Comparison of ENCODE assay signal across 18 cellular contexts in genomic region chr5:125154321-125154811, GRCh38.
DNase-seq lines count a peak whose midpoint lies in the region; ATAC-seq and TF ChIP-seq lines count a peak whose summit lies in the region.
"Had no signal": no experiment of that assay in that cellular context is flagged by ENCODE, and none has a peak within 500 bp of the region (broad histone marks: within the 10 kb centered on the region; RNA-seq: fewer than 3 reads in every experiment).

No MANE protein-coding gene starts in this region.

- ATAC-seq in T-helper 17 cell (no peak), HG03159 (IDR thresholded peaks at IDR 0.05; ENCODE audit: unreplicated experiment) (no peak)
- ATAC-seq: GM23338, HepG2 had no signal

- H3K27me3 ChIP-seq in BJ (ENCODE audit: control insufficient read depth, insufficient read depth, low read length) (no peaks in the 10 kb centered on the region; the same call in 1 of the 2 replicates), SJCRH30 (no peaks in the 10 kb centered on the region)

- TF ChIP-seq CTCF in BJ (IDR thresholded peaks at IDR 0.05; ENCODE audit: insufficient read depth, low read depth, low read length): no peak
- TF ChIP-seq CTCF in nephron (IDR thresholded peaks at IDR 0.05; ENCODE audit: unreplicated experiment in 3 of 3): no peak

- peak overlapping the region in 2 of 3 experiments; percentile 3 to 12 for H3K27ac Mint-ChIP-seq in nephron
- H3K27ac Mint-ChIP-seq in T-helper 17 cell: no peak overlapping the region
- H3K27ac Mint-ChIP-seq: CD4-positive, CD25-positive, alpha-beta regulatory T cell had no signal

- H3K9me3 Mint-ChIP-seq in nephron: peaks cover 2% of the 10 kb centered on the region

- H3K36me3 ChIP-seq in BJ (ENCODE audit: control insufficient read depth, insufficient read depth, low read length) (no peaks in the 10 kb centered on the region), SJCRH30 (no peaks in the 10 kb centered on the region)

- H3K9me3 ChIP-seq in T-helper 17 cell (ENCODE audit: control insufficient read depth, low read length, poor library complexity, severe bottlenecking) (peaks cover 3% of the 10 kb centered on the region), SJCRH30 (replicated peaks) (no peaks in the 10 kb centered on the region; the same call in 1 of the 2 replicates)

- no peaks in the 10 kb centered on the region for H3K36me3 Mint-ChIP-seq in nephron (ENCODE audit: low read depth)
- H3K36me3 Mint-ChIP-seq in T-helper 17 cell (ENCODE audit: low read depth): no peaks in the 10 kb centered on the region
- H3K36me3 Mint-ChIP-seq: CD4-positive, CD25-positive, alpha-beta regulatory T cell had no signal

- POLR2A ChIA-PET in BJ (lab: Charles Lee): interaction anchor here (0.6 kb wide), 1 partner anchor 219 kb away, joined by 3 read pairs; no protein-coding TSS in a partner anchor

- peaks cover 42% of the 10 kb centered on the region for H3K4me1 Mint-ChIP-seq in nephron
- no peaks in the 10 kb centered on the region for H3K4me1 Mint-ChIP-seq in T-helper 17 cell
- H3K4me1 Mint-ChIP-seq: CD4-positive, CD25-positive, alpha-beta regulatory T cell had no signal

- peak; percentile 55 for DNase-seq in BJ (ENCODE audit: low read depth)
- DNase-seq in M059J (ENCODE audit: low read depth): peak; percentile 14
- DNase-seq in fibroblast of gingiva (ENCODE audit: low read depth): peak; percentile 81
- no peak for DNase-seq in T-helper 17 cell
- DNase-seq in SJCRH30: no peak
- DNase-seq in stimulated activated CD8-positive, alpha-beta memory T cell treated with anti-CD3 and anti-CD28 coated beads, Interleukin-4, amount 100 ng/mL, for 48 hours: no peak
- DNase-seq: AML-193; CD4-positive, CD25-positive, alpha-beta regulatory T cell; DMS53; NCI-H1417; NCI-H1930; NCI-H2171 treated with DMSO at 0.1 percent for 48 hours; NCI-H510A; SHP77 had no signal

- H3K4me3 ChIP-seq in BJ (ENCODE audit: low read depth, low read length) (no peak overlapping the region), SJCRH30 (no peak overlapping the region)
- H3K4me3 ChIP-seq: GM23338 had no signal

- H3K4me1 ChIP-seq in SJCRH30: peaks cover 16% of the 10 kb centered on the region

- H3K4me3 Mint-ChIP-seq in nephron (no peak overlapping the region), T-helper 17 cell (no peak overlapping the region)
- H3K4me3 Mint-ChIP-seq: CD4-positive, CD25-positive, alpha-beta regulatory T cell; GM23338 had no signal

- H3K27ac ChIP-seq in SJCRH30: no peak overlapping the region

- H3K27me3 Mint-ChIP-seq in nephron (ENCODE audit: low read depth) (no peaks in the 10 kb centered on the region), T-helper 17 cell (no peaks in the 10 kb centered on the region)
- H3K27me3 Mint-ChIP-seq: CD4-positive, CD25-positive, alpha-beta regulatory T cell had no signal

- CTCF ChIA-PET in BJ (lab: Yijun Ruan, JAX): interaction anchor here (1.1 kb wide), 1 partner anchor 9 kb away, joined by 4 read pairs; no protein-coding TSS in a partner anchor

Comparison
In these comparisons a context has a peak if more than half of its experiments do, and no peak if none do; other contexts are left out.
1. DNase-seq: peak in BJ (single experiment), M059J (single experiment) and fibroblast of gingiva (single experiment); none in T-helper 17 cell (0 of 3), SJCRH30 (0 of 2) and stimulated activated CD8-positive, alpha-beta memory T cell treated with anti-CD3 and anti-CD28 coated beads, Interleukin-4, amount 100 ng/mL, for 48 hours (single experiment).